In genomic region chr5:78677777-78678668, GRCh38 we compare ENCODE assay signal across 8 cellular contexts. TPM values are rescaled to one million over a fixed set of nuclear protein-coding genes. Genes with fewer than 3 reads are reported as not detected.
DNase-seq lines count a peak whose midpoint lies in the region; ATAC-seq and TF ChIP-seq lines count a peak whose summit lies in the region.

No MANE protein-coding gene starts in this region.

- TF ChIP-seq CTCF in choroid plexus epithelial cell (conservative IDR thresholded peaks at IDR 0.05; ENCODE audit: low read depth, low read length): peak; percentile 38
- TF ChIP-seq CTCF in osteocyte (IDR thresholded peaks at IDR 0.05): peak; percentile 15

- H3K27me3 Mint-ChIP-seq in osteocyte (ENCODE audit: unreplicated experiment): no peaks in the 10 kb centered on the region

- no peak for ATAC-seq in GM21423 (IDR thresholded peaks at IDR 0.05; ENCODE audit: unreplicated experiment)

- peak; percentile 73 for DNase-seq in DMS53 treated with DMSO at 0.1 percent for 48 hours (lab: John Stamatoyannopoulos, UW; ENCODE audit: unreplicated experiment)
- DNase-seq in HPDE6-E6E7 (ENCODE audit: extremely low spot score): peak; percentile 61
- DNase-seq in choroid plexus epithelial cell (ENCODE audit: low read depth): peak; percentile 97
- DNase-seq in osteocyte (ENCODE audit: extremely low spot score, unreplicated experiment): no peak
- no peak for DNase-seq in activated T-cell treated with anti-CD3 and anti-CD28 coated beads, Interleukin-2, amount 50 U/mL, for 48 hours
- DNase-seq in RPMI8226: no peak
- no peak for DNase-seq in dermis blood vessel endothelial cell

- no peak overlapping the region for H3K4me3 ChIP-seq in choroid plexus epithelial cell (ENCODE audit: low read depth, low read length)

- peaks cover 2% of the 10 kb centered on the region for H3K9me3 Mint-ChIP-seq in osteocyte (ENCODE audit: unreplicated experiment)

- peaks cover 21% of the 10 kb centered on the region for H3K4me1 Mint-ChIP-seq in osteocyte (ENCODE audit: unreplicated experiment)

- peaks cover 2% of the 10 kb centered on the region for H3K36me3 Mint-ChIP-seq in osteocyte (ENCODE audit: unreplicated experiment)

- H3K27ac Mint-ChIP-seq in osteocyte (ENCODE audit: unreplicated experiment): peak overlapping the region; percentile 96

- H3K4me3 Mint-ChIP-seq in osteocyte (ENCODE audit: unreplicated experiment): no peak overlapping the region

RNA-seq across cellular contexts. Expression of gene LHFPL2, which starts 29.5 kb away (rescaled TPM):
- total RNA-seq in osteocyte (110 and 113 TPM in 2 replicates), dermis blood vessel endothelial cell (64.1 and 67.7 TPM in 2 replicates)

Comparison
In these comparisons a context has a peak if more than half of its experiments do, and no peak if none do; other contexts are left out.
1. DNase-seq: peak in DMS53 treated with DMSO at 0.1 percent for 48 hours (single experiment), HPDE6-E6E7 (single experiment) and choroid plexus epithelial cell (single experiment); none in osteocyte (single experiment), activated T-cell treated with anti-CD3 and anti-CD28 coated beads, Interleukin-2, amount 50 U/mL, for 48 hours (0 of 2), RPMI8226 (single experiment) and dermis blood vessel endothelial cell (single experiment).